In genomic region chr12:32548691-32549412, GRCh38 we compare ENCODE assay signal across 2 cellular contexts.
TF ChIP-seq lines count a peak whose summit lies in the region.

No MANE protein-coding gene starts in this region.

TF ChIP-seq in liver, 16 proteins besides CTCF, POLR2A, EP300 and RAD21 (continued from another document):
- peak; percentile 20 for TF ChIP-seq REST (IDR thresholded peaks at IDR 0.05)
- TF ChIP-seq NR2F2 (IDR thresholded peaks at IDR 0.05) = peak; percentile 87
- TF ChIP-seq MAX (IDR thresholded peaks at IDR 0.05) = peak; percentile 68
- no peak for TF ChIP-seq FOXA1 (IDR thresholded peaks at IDR 0.05)
- peak; percentile 50 for TF ChIP-seq HNF4G (IDR thresholded peaks at IDR 0.05)
- TF ChIP-seq RXRA (IDR thresholded peaks at IDR 0.05) = peak; percentile 72 to 86
- peak; percentile 76 for TF ChIP-seq ZBTB33 (IDR thresholded peaks at IDR 0.05)

TF ChIP-seq in HepG2, 621 proteins besides CTCF, POLR2A, EP300 and RAD21 (continued from another document):
- no peak for TF ChIP-seq ZNF740 (CRISPR knock-in tag; IDR thresholded peaks at IDR 0.05)
- TF ChIP-seq NFE2L2 (IDR thresholded peaks at IDR 0.05; ENCODE audit: low read length) = no peak
- no peak for TF ChIP-seq SMAD3 (CRISPR knock-in tag; IDR thresholded peaks at IDR 0.05)
- TF ChIP-seq ZNF724P (CRISPR knock-in tag; IDR thresholded peaks at IDR 0.05; ENCODE audit: borderline replicate concordance) = no peak
- no peak for TF ChIP-seq ZBTB39 (CRISPR knock-in tag; IDR thresholded peaks at IDR 0.05)
- no peak for TF ChIP-seq HNF1B (CRISPR knock-in tag; IDR thresholded peaks at IDR 0.05)
